Comparison of ENCODE assay signal across 14 cellular contexts in genomic region chr10:101223274-101224059, GRCh38. TPM values are rescaled to one million over a fixed set of nuclear protein-coding genes. Genes with fewer than 3 reads are reported as not detected.
DNase-seq lines count a peak whose midpoint lies in the region; TF ChIP-seq lines count a peak whose summit lies in the region.
"Had no signal": no experiment of that assay in that cellular context is flagged by ENCODE, and none has a peak within 500 bp of the region (broad histone marks: within the 10 kb centered on the region; RNA-seq: fewer than 3 reads in every experiment).

No MANE protein-coding gene starts in this region.

- CTCF ChIA-PET in activated CD4-positive, alpha-beta T cell treated with anti-CD3 and anti-CD28 coated beads, Interleukin-2, amount 10 ng/mL, durations not matched to agents 7 days and 5 days (lab: Charles Lee), result interaction anchor here (0.8 to 1.4 kb wide), 5 partner anchors 9 to 89 kb away, joined by 3 to 6 read pairs (median 3); no protein-coding TSS in a partner anchor

- no peaks in the 10 kb centered on the region for H3K9me3 Mint-ChIP-seq in activated CD4-positive, alpha-beta T cell treated with anti-CD3 and anti-CD28 coated beads, Interleukin-2, amount 10 ng/mL, durations not matched to agents 7 days and 5 days

- peaks cover 33% of the 10 kb centered on the region for H3K4me1 Mint-ChIP-seq in activated CD4-positive, alpha-beta T cell treated with anti-CD3 and anti-CD28 coated beads, Interleukin-2, amount 10 ng/mL, durations not matched to agents 7 days and 5 days

- H3K36me3 Mint-ChIP-seq in activated CD4-positive, alpha-beta T cell treated with anti-CD3 and anti-CD28 coated beads, Interleukin-2, amount 10 ng/mL, durations not matched to agents 7 days and 5 days (ENCODE audit: low read depth), result peaks cover 2% of the 10 kb centered on the region

- no peak overlapping the region for H3K4me3 Mint-ChIP-seq in activated CD4-positive, alpha-beta T cell treated with anti-CD3 and anti-CD28 coated beads, Interleukin-2, amount 10 ng/mL, durations not matched to agents 7 days and 5 days

- no peak for DNase-seq in activated CD4-positive, alpha-beta T cell treated with anti-CD3 and anti-CD28 coated beads, Interleukin-2, amount 10 ng/mL, durations not matched to agents 7 days and 5 days
- DNase-seq in activated CD4-positive, alpha-beta T cell treated with anti-CD3 and anti-CD28 coated beads for 1 hour, result no peak
- DNase-seq in activated T-cell treated with anti-CD3 and anti-CD28 coated beads, Interleukin-2, amount 50 U/mL, for 48 hours, result peak; percentile 24 to 37
- DNase-seq in left kidney (ENCODE audit: low read depth, low spot score) (peak; percentile 52), spleen (no peak), lower leg skin (ENCODE audit: low spot score in 2 of 2) (no peak), cortex of kidney (lab: John Stamatoyannopoulos, UW) (no peak)
- no peak for DNase-seq in stimulated activated CD4-positive, alpha-beta T cell treated with anti-CD3 and anti-CD28 coated beads, Interleukin-2, amount 100 ng/mL, for 24 hours
- DNase-seq: ACHN, immature natural killer cell, NCI-H510A had no signal

- peak overlapping the region; percentile 62 for H3K27ac Mint-ChIP-seq in activated CD4-positive, alpha-beta T cell treated with anti-CD3 and anti-CD28 coated beads, Interleukin-2, amount 10 ng/mL, durations not matched to agents 7 days and 5 days
- H3K27ac Mint-ChIP-seq: immature natural killer cell had no signal

- peaks cover 83% of the 10 kb centered on the region for H3K27me3 Mint-ChIP-seq in activated CD4-positive, alpha-beta T cell treated with anti-CD3 and anti-CD28 coated beads, Interleukin-2, amount 10 ng/mL, durations not matched to agents 7 days and 5 days

- TF ChIP-seq POLR2A in spleen (IDR thresholded peaks at IDR 0.05) (no peak), lower leg skin (IDR thresholded peaks at IDR 0.05) (no peak)

- intact Hi-C loops in spleen (cut with DNase I; ENCODE audit: low total_unique reads), result no loop called here
- intact Hi-C loops in lower leg skin (cut with DNase I; ENCODE audit: low total_unique reads), result no loop called here

- peaks cover 28 to 100% (median 100%) of the 10 kb centered on the region in 7 donors for H3K27me3 ChIP-seq in spleen (replicated peaks in 1 of 7)

- H3K36me3 ChIP-seq in spleen, result no peaks in the 10 kb centered on the region

- H3K4me3 ChIP-seq in spleen (peak overlapping the region in 7 of 8 donors; percentile 16 to 67 (median 34)), lower leg skin (ENCODE audit: low read depth, poor library complexity, severe bottlenecking) (no peak overlapping the region)

- peaks cover 0 to 3% (median 0%) of the 10 kb centered on the region in 8 donors for H3K9me3 ChIP-seq in spleen

- H3K4me1 ChIP-seq in spleen, result peaks cover 31 to 67% (median 58%) of the 10 kb centered on the region in 6 donors

- 7 to 15% (median 8%) methylated on average over 27 to 50 of the region's 50 CpGs for WGBS in spleen, 5 donors
- WGBS in lower leg skin, 2 donors, result 8% methylated on average over 45 to 50 of the region's 50 CpGs

- no peak overlapping the region for H3K27ac ChIP-seq in spleen

- POLR2A ChIA-PET in activated CD4-positive, alpha-beta T cell treated with anti-CD3 and anti-CD28 coated beads, Interleukin-2, amount 10 ng/mL, durations not matched to agents 7 days and 5 days (lab: Charles Lee), result no interaction called here

- TF ChIP-seq CTCF in spleen (IDR thresholded peaks at IDR 0.05 in 8 of 11, conservative IDR thresholded peaks at IDR 0.05 in 3 of 11) (no peak), lower leg skin (IDR thresholded peaks at IDR 0.05) (no peak)

RNA-seq across cellular contexts. Expression of gene LBX1, which starts 5.8 kb away (rescaled TPM):
- not detected for total RNA-seq in activated CD4-positive, alpha-beta T cell treated with anti-CD3 and anti-CD28 coated beads, Interleukin-2, amount 10 ng/mL, durations not matched to agents 7 days and 5 days
- total RNA-seq in spleen (not detected), lower leg skin (not detected)
- polyA plus RNA-seq in spleen, result not detected
- total RNA-seq: H4, osteocyte, RPMI7951 had no signal
- polyA plus RNA-seq: immature natural killer cell had no signal

Comparison
In these comparisons a context has a peak if more than half of its experiments do, and no peak if none do; other contexts are left out.
1. DNase-seq: peak in activated T-cell treated with anti-CD3 and anti-CD28 coated beads, Interleukin-2, amount 50 U/mL, for 48 hours (2 of 2) and left kidney (single experiment); none in activated CD4-positive, alpha-beta T cell treated with anti-CD3 and anti-CD28 coated beads, Interleukin-2, amount 10 ng/mL, durations not matched to agents 7 days and 5 days (single experiment), activated CD4-positive, alpha-beta T cell treated with anti-CD3 and anti-CD28 coated beads for 1 hour (single experiment), spleen (single experiment), lower leg skin (0 of 2), stimulated activated CD4-positive, alpha-beta T cell treated with anti-CD3 and anti-CD28 coated beads, Interleukin-2, amount 100 ng/mL, for 24 hours (0 of 2) and cortex of kidney (single experiment).